In the genomic region with DNA sequence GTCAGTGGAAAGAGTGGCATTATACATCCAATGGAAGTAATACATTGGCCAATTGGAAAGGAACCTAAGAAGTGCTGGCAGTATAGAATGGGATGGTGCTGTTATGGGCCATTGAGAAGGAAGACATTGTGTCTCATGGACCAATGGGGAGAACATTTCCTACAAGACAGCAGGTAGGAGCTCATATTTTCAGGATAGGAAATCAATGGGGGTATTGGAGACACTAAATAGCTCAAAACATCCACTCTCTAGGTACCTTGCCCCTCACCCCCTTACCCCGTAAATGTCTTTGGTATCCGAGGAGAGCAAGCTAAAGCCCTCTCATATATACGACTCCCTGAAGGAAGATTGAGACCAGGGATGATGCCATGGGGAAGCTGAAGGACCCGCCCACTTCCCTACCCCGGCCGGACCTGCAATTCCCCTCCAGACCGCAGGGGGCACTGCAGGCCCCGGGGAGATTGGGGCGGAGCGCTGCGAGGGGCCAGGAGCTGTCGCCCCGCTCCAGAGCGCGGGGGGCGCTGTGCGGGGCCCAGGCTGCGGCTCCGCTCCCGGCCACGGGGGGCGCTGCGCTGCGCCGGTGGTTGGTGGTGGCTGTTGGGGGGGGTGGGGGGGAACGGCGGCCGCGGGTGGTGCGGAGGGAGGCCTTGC, we compare ENCODE assay signal across 8 cellular contexts. TPM values are rescaled to one million over a fixed set of nuclear protein-coding genes. Genes with fewer than 3 reads are reported as not detected.
DNase-seq lines count a peak whose midpoint lies in the region; ATAC-seq and TF ChIP-seq lines count a peak whose summit lies in the region.

A gene with protein sequence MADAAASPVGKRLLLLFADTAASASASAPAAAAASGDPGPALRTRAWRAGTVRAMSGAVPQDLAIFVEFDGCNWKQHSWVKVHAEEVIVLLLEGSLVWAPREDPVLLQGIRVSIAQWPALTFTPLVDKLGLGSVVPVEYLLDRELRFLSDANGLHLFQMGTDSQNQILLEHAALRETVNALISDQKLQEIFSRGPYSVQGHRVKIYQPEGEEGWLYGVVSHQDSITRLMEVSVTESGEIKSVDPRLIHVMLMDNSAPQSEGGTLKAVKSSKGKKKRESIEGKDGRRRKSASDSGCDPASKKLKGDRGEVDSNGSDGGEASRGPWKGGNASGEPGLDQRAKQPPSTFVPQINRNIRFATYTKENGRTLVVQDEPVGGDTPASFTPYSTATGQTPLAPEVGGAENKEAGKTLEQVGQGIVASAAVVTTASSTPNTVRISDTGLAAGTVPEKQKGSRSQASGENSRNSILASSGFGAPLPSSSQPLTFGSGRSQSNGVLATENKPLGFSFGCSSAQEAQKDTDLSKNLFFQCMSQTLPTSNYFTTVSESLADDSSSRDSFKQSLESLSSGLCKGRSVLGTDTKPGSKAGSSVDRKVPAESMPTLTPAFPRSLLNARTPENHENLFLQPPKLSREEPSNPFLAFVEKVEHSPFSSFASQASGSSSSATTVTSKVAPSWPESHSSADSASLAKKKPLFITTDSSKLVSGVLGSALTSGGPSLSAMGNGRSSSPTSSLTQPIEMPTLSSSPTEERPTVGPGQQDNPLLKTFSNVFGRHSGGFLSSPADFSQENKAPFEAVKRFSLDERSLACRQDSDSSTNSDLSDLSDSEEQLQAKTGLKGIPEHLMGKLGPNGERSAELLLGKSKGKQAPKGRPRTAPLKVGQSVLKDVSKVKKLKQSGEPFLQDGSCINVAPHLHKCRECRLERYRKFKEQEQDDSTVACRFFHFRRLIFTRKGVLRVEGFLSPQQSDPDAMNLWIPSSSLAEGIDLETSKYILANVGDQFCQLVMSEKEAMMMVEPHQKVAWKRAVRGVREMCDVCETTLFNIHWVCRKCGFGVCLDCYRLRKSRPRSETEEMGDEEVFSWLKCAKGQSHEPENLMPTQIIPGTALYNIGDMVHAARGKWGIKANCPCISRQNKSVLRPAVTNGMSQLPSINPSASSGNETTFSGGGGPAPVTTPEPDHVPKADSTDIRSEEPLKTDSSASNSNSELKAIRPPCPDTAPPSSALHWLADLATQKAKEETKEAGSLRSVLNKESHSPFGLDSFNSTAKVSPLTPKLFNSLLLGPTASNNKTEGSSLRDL (N-terminal part only) (plus strand): TSS at position 615 of the 651 bp plus-strand sequence. CDS start 111 bp downstream, outside the sequence.

- H3K9me3 ChIP-seq in BLaER1 = peaks cover 20% of the 10 kb centered on the region

- no peak for TF ChIP-seq POLR2A in lower leg skin (IDR thresholded peaks at IDR 0.05)

- peak; percentile 60 for ATAC-seq in HG03457 (IDR thresholded peaks at IDR 0.05; ENCODE audit: unreplicated experiment)

- 14 to 16% methylated on average over 11 to 19 of the region's 30 CpGs for WGBS in lower leg skin, 2 donors

- H3K4me3 ChIP-seq in BLaER1 (peak within 1 kb of the TSS; percentile 87), dorsolateral prefrontal cortex (peak within 1 kb of the TSS; percentile 62 to 98 (median 89)), lower leg skin (ENCODE audit: low read depth, poor library complexity, severe bottlenecking) (peak within 1 kb of the TSS; percentile 78)

- H3K4me1 ChIP-seq in BLaER1 = peaks cover 16% of the 10 kb centered on the region

- peak; percentile 77 to 97 (median 90) for TF ChIP-seq CTCF in dorsolateral prefrontal cortex (IDR thresholded peaks at IDR 0.05 in 54 of 56, conservative IDR thresholded peaks at IDR 0.05 in 2 of 56; ENCODE audit: low read depth in 1 of 56, partially characterized antibody in 56 of 56)
- peak in 2 of 3 donors; percentile 45 to 96 for TF ChIP-seq CTCF in lower leg skin (IDR thresholded peaks at IDR 0.05)

- peaks cover 52% of the 10 kb centered on the region for H3K36me3 ChIP-seq in BLaER1

- DNase-seq in GM19240 (ENCODE audit: insufficient read length, low spot score) (peak; percentile 88), NCI-H774 (lab: John Stamatoyannopoulos, UW) (peak; percentile 77), dorsolateral prefrontal cortex (peak in 8 of 10 donors; percentile 40 to 86 (median 64)), lower leg skin (ENCODE audit: low spot score in 2 of 2) (peak; percentile 77 to 97)
- peak; percentile 90 to 92 for DNase-seq in activated CD4-positive, alpha-beta T cell treated with anti-CD3 and anti-CD28 coated beads, Interleukin-2, amount 50 U/mL, for 48 hours
- peak; percentile 89 to 90 for DNase-seq in stimulated activated CD4-positive, alpha-beta T cell treated with anti-CD3 and anti-CD28 coated beads, Interleukin-4, amount 100 ng/mL, for 4 hours

- H3K9ac ChIP-seq in BLaER1 = peak within 1 kb of the TSS; percentile 94

- H3K4me2 ChIP-seq in BLaER1 = peak within 1 kb of the TSS; percentile 93

- peak within 1 kb of the TSS; percentile 99 for H3K27ac ChIP-seq in BLaER1
- peak within 1 kb of the TSS; percentile 65 to 99 (median 96) for H3K27ac ChIP-seq in dorsolateral prefrontal cortex

- peaks cover 65% of the 10 kb centered on the region for H4K20me1 ChIP-seq in BLaER1

- H3K27me3 ChIP-seq in BLaER1 (no peaks in the 10 kb centered on the region), dorsolateral prefrontal cortex (no peaks in the 10 kb centered on the region)

- intact Hi-C loops in dorsolateral prefrontal cortex (cut with DNase I) = loop anchor here (5.0 to 10.0 kb wide), 2 partner anchors 40 to 113 kb away; a partner anchor contains a TSS
- intact Hi-C loops in lower leg skin (cut with DNase I; ENCODE audit: low total_unique reads) = no loop called here

RNA-seq across cellular contexts. Expression of the gene that starts here (rescaled TPM):
- total RNA-seq in dorsolateral prefrontal cortex (10 to 100 TPM; 50.2 to 81.2 (median 66.4) TPM), lower leg skin (10 to 100 TPM; 54.4 to 72.7 (median 67.0) TPM)

Comparison
In these comparisons a context has a peak if more than half of its experiments do, and no peak if none do; other contexts are left out.
1. Peak in every context shown above with its lines: DNase-seq, ATAC-seq, H3K4me3 ChIP-seq and H3K27ac ChIP-seq.